In the genomic region with DNA sequence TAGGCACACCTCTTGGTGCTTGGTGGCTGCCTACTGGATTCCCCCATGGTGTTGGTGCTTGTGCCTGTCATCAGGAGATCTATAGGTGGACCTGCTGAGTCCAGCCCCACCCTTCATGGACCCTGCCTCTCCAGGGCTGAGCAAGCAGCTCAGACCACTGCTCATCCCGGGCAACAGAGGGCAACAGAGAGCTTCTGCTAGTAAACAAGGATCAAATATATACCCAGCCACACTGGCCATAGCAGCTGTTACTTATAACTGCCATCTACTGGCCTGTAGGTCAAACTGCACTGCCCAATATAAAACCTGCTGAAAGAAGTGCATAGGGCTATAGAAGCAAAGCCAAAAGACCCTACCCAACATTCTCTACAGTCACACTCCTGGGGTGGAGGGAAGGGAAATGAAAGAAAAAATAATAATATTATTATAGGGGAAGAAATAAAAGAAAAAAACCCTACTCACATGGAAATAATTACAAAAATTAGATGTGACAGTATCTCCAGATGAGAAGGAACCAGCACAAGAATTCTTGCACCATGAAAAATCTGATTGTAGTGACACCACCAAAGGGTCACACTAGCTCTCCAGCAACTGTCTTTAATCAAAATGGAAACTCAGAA, we compare ENCODE assay signal across 1 cellular context.
A peak's percentile ranks its signal among the peaks of the same experiment; 100 is the strongest.
TF ChIP-seq lines count a peak whose summit lies in the region.

No MANE protein-coding gene starts in this region.

TF ChIP-seq in K562, 482 proteins besides CTCF, POLR2A, EP300 and RAD21 (continued from another document and continues in another):
- TF ChIP-seq, protein P1, sequence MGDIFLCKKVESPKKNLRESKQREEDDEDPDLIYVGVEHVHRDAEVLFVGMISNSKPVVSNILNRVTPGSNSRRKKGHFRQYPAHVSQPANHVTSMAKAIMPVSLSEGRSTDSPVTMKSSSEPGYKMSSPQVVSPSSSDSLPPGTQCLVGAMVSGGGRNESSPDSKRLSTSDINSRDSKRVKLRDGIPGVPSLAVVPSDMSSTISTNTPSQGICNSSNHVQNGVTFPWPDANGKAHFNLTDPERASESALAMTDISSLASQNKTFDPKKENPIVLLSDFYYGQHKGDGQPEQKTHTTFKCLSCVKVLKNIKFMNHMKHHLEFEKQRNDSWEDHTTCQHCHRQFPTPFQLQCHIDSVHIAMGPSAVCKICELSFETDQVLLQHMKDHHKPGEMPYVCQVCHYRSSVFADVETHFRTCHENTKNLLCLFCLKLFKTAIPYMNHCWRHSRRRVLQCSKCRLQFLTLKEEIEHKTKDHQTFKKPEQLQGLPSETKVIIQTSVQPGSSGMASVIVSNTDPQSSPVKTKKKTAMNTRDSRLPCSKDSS (IDR thresholded peaks at IDR 0.05; ENCODE audit: low read depth, partially characterized antibody) = no peak
- TF ChIP-seq FOXP1 (CRISPR knock-in tag; IDR thresholded peaks at IDR 0.05) (0 out of 2 replicates have a peak, but pooled peaks have one; percentile 26), RBM39 (optimal IDR thresholded peaks at IDR 0.05; ENCODE audit: low read depth, low read length) (peak; percentile 61), ZFP1 (CRISPR knock-in tag; IDR thresholded peaks at IDR 0.05) (peak; percentile 99), FOXA3 (CRISPR knock-in tag; conservative IDR thresholded peaks at IDR 0.05 in 1 of 2, IDR thresholded peaks at IDR 0.05 in 1 of 2) (peak; percentile 19 to 83; a peak in 2 of 4 replicates), JUND (IDR thresholded peaks at IDR 0.05; ENCODE audit: borderline replicate concordance, low read depth, low read length) (peak; percentile 33; the same call in 1 of the 2 replicates), JUND (tag; IDR thresholded peaks at IDR 0.05; ENCODE audit: borderline replicate concordance, low read depth, low read length) (no peak), NEUROD1 (IDR thresholded peaks at IDR 0.05; ENCODE audit: borderline replicate concordance, low read depth, low read length, partially characterized antibody) (peak; percentile 18), MLLT1 (IDR thresholded peaks at IDR 0.05) (peak in 1 of 2 experiments; percentile 75; a peak in 1 of 4 replicates), RB1 (IDR thresholded peaks at IDR 0.05; ENCODE audit: low read depth) (peak; percentile 58; the same call in 1 of the 2 replicates), ZNF395 (CRISPR knock-in tag; IDR thresholded peaks at IDR 0.05) (no peak), PPARD (CRISPR knock-in tag; IDR thresholded peaks at IDR 0.05) (no peak), HMBOX1 (IDR thresholded peaks at IDR 0.05) (0 out of 2 replicates have a peak, but pooled peaks have one; percentile 58), THRAP3 (IDR thresholded peaks at IDR 0.05; ENCODE audit: borderline replicate concordance) (no peak), CC2D1A (IDR thresholded peaks at IDR 0.05) (peak; percentile 79; the same call in 1 of the 2 replicates), HINFP (tag; conservative IDR thresholded peaks at IDR 0.05; ENCODE audit: low read depth) (no peak), RBM14 (IDR thresholded peaks at IDR 0.05; ENCODE audit: borderline replicate concordance, insufficient read depth, low read depth, low read length) (no peak), ATF1 (CRISPR knock-in tag; IDR thresholded peaks at IDR 0.05) (no peak), ATF1 (tag; IDR thresholded peaks at IDR 0.05) (0 out of 2 replicates have a peak, but pooled peaks have one; percentile 19), FOXK1 (CRISPR knock-in tag; IDR thresholded peaks at IDR 0.05; ENCODE audit: borderline replicate concordance) (peak; percentile 27; the same call in 1 of the 2 replicates), RCOR1 (IDR thresholded peaks at IDR 0.05; ENCODE audit: borderline replicate concordance in 1 of 2, low read depth in 2 of 2, low read length in 2 of 2) (0 out of 4 replicates have a peak, but pooled peaks of 1 of the 2 experiments have one; percentile 15), CBX3 (IDR thresholded peaks at IDR 0.05; ENCODE audit: borderline replicate concordance in 1 of 2, low read length in 2 of 2) (peak in 1 of 2 experiments; percentile 81; a peak in 2 of 3 replicates), STAG1 (CRISPR knock-in tag; IDR thresholded peaks at IDR 0.05; ENCODE audit: borderline replicate concordance) (peak; percentile 48; the same call in 1 of the 2 replicates), XRCC5 (IDR thresholded peaks at IDR 0.05; ENCODE audit: low read depth, low read length) (0 out of 2 replicates have a peak, but pooled peaks have one; percentile 69), NELFE (IDR thresholded peaks at IDR 0.05; ENCODE audit: insufficient read depth, insufficient read length) (no peak), TRIM28 (IDR thresholded peaks at IDR 0.05) (peak; percentile 52; the same call in 1 of the 2 replicates), MYC (IDR thresholded peaks at IDR 0.05; ENCODE audit: low read depth, low read length) (0 out of 2 replicates have a peak, but pooled peaks have one; percentile 24), MYC (CRISPR knock-in tag; IDR thresholded peaks at IDR 0.05; ENCODE audit: borderline replicate concordance, low read depth) (no peak)
- TF ChIP-seq, protein P2, sequence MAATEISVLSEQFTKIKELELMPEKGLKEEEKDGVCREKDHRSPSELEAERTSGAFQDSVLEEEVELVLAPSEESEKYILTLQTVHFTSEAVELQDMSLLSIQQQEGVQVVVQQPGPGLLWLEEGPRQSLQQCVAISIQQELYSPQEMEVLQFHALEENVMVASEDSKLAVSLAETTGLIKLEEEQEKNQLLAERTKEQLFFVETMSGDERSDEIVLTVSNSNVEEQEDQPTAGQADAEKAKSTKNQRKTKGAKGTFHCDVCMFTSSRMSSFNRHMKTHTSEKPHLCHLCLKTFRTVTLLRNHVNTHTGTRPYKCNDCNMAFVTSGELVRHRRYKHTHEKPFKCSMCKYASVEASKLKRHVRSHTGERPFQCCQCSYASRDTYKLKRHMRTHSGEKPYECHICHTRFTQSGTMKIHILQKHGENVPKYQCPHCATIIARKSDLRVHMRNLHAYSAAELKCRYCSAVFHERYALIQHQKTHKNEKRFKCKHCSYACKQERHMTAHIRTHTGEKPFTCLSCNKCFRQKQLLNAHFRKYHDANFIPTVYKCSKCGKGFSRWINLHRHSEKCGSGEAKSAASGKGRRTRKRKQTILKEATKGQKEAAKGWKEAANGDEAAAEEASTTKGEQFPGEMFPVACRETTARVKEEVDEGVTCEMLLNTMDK (IDR thresholded peaks at IDR 0.05; ENCODE audit: borderline replicate concordance, insufficient read depth, low read depth, low read length, poor library complexity, severe bottlenecking) = peak; percentile 41
- TF ChIP-seq, protein P3, sequence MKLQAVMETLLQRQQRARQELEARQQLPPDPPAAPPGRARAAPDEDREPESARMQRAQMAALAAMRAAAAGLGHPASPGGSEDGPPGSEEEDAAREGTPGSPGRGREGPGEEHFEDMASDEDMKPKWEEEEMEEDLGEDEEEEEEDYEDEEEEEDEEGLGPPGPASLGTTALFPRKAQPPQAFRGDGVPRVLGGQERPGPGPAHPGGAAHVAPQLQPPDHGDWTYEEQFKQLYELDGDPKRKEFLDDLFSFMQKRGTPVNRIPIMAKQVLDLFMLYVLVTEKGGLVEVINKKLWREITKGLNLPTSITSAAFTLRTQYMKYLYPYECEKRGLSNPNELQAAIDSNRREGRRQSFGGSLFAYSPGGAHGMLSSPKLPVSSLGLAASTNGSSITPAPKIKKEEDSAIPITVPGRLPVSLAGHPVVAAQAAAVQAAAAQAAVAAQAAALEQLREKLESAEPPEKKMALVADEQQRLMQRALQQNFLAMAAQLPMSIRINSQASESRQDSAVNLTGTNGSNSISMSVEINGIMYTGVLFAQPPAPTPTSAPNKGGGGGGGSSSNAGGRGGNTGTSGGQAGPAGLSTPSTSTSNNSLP (IDR thresholded peaks at IDR 0.05; ENCODE audit: borderline replicate concordance, low read depth, low read length) = 0 out of 2 replicates have a peak, but pooled peaks have one; percentile 66
- TF ChIP-seq, protein P4, sequence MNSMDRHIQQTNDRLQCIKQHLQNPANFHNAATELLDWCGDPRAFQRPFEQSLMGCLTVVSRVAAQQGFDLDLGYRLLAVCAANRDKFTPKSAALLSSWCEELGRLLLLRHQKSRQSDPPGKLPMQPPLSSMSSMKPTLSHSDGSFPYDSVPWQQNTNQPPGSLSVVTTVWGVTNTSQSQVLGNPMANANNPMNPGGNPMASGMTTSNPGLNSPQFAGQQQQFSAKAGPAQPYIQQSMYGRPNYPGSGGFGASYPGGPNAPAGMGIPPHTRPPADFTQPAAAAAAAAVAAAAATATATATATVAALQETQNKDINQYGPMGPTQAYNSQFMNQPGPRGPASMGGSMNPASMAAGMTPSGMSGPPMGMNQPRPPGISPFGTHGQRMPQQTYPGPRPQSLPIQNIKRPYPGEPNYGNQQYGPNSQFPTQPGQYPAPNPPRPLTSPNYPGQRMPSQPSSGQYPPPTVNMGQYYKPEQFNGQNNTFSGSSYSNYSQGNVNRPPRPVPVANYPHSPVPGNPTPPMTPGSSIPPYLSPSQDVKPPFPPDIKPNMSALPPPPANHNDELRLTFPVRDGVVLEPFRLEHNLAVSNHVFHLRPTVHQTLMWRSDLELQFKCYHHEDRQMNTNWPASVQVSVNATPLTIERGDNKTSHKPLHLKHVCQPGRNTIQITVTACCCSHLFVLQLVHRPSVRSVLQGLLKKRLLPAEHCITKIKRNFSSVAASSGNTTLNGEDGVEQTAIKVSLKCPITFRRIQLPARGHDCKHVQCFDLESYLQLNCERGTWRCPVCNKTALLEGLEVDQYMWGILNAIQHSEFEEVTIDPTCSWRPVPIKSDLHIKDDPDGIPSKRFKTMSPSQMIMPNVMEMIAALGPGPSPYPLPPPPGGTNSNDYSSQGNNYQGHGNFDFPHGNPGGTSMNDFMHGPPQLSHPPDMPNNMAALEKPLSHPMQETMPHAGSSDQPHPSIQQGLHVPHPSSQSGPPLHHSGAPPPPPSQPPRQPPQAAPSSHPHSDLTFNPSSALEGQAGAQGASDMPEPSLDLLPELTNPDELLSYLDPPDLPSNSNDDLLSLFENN (IDR thresholded peaks at IDR 0.05; ENCODE audit: low read depth in 2 of 2, low read length in 2 of 2) = 0 out of 4 replicates have a peak, but pooled peaks of 1 of the 2 experiments have one; percentile 18
- TF ChIP-seq, protein P5, sequence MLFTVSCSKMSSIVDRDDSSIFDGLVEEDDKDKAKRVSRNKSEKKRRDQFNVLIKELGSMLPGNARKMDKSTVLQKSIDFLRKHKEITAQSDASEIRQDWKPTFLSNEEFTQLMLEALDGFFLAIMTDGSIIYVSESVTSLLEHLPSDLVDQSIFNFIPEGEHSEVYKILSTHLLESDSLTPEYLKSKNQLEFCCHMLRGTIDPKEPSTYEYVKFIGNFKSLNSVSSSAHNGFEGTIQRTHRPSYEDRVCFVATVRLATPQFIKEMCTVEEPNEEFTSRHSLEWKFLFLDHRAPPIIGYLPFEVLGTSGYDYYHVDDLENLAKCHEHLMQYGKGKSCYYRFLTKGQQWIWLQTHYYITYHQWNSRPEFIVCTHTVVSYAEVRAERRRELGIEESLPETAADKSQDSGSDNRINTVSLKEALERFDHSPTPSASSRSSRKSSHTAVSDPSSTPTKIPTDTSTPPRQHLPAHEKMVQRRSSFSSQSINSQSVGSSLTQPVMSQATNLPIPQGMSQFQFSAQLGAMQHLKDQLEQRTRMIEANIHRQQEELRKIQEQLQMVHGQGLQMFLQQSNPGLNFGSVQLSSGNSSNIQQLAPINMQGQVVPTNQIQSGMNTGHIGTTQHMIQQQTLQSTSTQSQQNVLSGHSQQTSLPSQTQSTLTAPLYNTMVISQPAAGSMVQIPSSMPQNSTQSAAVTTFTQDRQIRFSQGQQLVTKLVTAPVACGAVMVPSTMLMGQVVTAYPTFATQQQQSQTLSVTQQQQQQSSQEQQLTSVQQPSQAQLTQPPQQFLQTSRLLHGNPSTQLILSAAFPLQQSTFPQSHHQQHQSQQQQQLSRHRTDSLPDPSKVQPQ (CRISPR knock-in tag; IDR thresholded peaks at IDR 0.05; ENCODE audit: borderline replicate concordance) = no peak
- TF ChIP-seq, protein P6, sequence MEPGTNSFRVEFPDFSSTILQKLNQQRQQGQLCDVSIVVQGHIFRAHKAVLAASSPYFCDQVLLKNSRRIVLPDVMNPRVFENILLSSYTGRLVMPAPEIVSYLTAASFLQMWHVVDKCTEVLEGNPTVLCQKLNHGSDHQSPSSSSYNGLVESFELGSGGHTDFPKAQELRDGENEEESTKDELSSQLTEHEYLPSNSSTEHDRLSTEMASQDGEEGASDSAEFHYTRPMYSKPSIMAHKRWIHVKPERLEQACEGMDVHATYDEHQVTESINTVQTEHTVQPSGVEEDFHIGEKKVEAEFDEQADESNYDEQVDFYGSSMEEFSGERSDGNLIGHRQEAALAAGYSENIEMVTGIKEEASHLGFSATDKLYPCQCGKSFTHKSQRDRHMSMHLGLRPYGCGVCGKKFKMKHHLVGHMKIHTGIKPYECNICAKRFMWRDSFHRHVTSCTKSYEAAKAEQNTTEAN (CRISPR knock-in tag; IDR thresholded peaks at IDR 0.05) = no peak
